ENCODE assay signal across 13 cellular contexts in the genomic region with DNA sequence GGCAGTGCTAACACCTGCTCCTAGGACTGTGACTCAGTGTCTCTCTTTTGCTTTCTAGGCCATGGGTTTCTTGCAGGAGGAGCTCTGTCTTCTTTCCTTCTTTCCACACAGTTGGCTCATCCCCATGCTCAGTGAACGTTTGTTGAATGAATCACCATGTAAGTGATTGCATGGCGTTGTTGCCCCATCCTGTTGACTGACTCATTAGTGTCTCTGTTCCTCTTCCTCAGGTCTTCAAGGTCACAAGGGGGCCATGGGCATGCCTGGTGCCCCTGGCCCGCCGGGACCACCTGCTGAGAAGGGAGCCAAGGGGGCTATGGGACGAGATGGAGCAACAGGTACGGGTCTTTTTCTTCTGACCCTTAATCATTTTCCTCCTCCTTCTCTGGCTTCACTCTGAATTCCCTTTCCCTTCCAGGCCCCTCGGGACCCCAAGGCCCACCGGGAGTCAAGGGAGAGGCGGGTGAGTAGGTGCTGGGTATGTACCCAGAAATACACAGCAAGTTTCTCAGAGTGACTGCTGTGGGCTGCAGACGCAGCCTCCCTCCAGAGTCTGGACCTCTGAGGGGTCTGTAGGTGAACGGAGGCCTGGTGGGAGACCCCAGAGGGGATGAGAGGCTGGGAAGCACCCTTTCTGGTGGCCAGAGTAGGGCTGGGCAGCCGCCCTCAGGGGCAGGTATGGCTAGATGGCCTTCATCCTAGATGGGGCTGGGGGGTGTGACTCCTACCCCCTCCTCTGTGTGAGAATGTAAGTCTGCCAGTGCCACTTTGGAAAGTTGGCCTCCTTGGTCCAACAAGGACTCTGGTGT.
A peak's percentile ranks its signal among the peaks of the same experiment; 100 is the strongest.
DNase-seq lines count a peak whose midpoint lies in the region; ATAC-seq and TF ChIP-seq lines count a peak whose summit lies in the region.
"Had no signal": no experiment of that assay in that cellular context is flagged by ENCODE, and none has a peak within 500 bp of the region (broad histone marks: within the 10 kb centered on the region; RNA-seq: fewer than 3 reads in every experiment).

No MANE protein-coding gene starts in this region.

- in situ Hi-C loops in brain microvascular endothelial cell (cut with HindIII; ENCODE audit: low pct_ligation_motif_present, low sequenced_read_pairs), result no loop called here

- no peaks in the 10 kb centered on the region for H3K27me3 ChIP-seq in brain microvascular endothelial cell (replicated peaks)

- H3K36me3 ChIP-seq in brain microvascular endothelial cell (replicated peaks), result no peaks in the 10 kb centered on the region

- ATAC-seq in GM21528 (IDR thresholded peaks at IDR 0.05; ENCODE audit: low FRiP score, unreplicated experiment), result no peak
- ATAC-seq: stimulated activated naive CD8-positive, alpha-beta T cell treated with anti-CD3 and anti-CD28 coated beads, Interleukin-15, Interleukin-2, amounts not matched to agents 100 U/mL and 50 U/mL, for 24 hours had no signal

- TF ChIP-seq CTCF in AG04449 (IDR thresholded peaks at IDR 0.05; ENCODE audit: insufficient read depth, low read length, missing control alignments) (no peak), brain microvascular endothelial cell (IDR thresholded peaks at IDR 0.05; ENCODE audit: low read depth, low read length, missing control alignments) (no peak)

- no peak overlapping the region for H3K27ac ChIP-seq in brain microvascular endothelial cell

- H3K4me3 ChIP-seq in AG04449 (ENCODE audit: low read depth, low read length) (no peak overlapping the region), brain microvascular endothelial cell (ENCODE audit: low read depth, low read length) (no peak overlapping the region)

- POLR2A ChIA-PET in AG04449 (lab: Yijun Ruan, JAX), result no interaction called here

- CTCF ChIA-PET in AG04449 (lab: Yijun Ruan, JAX), result no interaction called here

- DNase-seq in AG04449 (ENCODE audit: low read depth, low spot score) (peak; percentile 2), HPDE6-E6E7 (ENCODE audit: extremely low spot score) (peak; percentile 28), brain microvascular endothelial cell (peak; percentile 9), kidney glomerular epithelial cell (lab: John Stamatoyannopoulos, UW) (peak; percentile 2), NCI-H526 (lab: John Stamatoyannopoulos, UW) (no peak), NCI-H2107 treated with DMSO at 0.1 percent for 48 hours (lab: John Stamatoyannopoulos, UW; ENCODE audit: unreplicated experiment) (no peak), NCI-H187 (lab: John Stamatoyannopoulos, UW) (no peak)
- DNase-seq: CD4-positive, CD25-positive, alpha-beta regulatory T cell; head of caudate nucleus; Kasumi-1; stimulated activated CD4-positive, alpha-beta T cell treated with anti-CD3 and anti-CD28 coated beads, Interleukin-12 subunit alpha, Interleukin-12 subunit beta, amount 100 ng/mL, for 4 hours; stimulated activated naive CD8-positive, alpha-beta T cell treated with anti-CD3 and anti-CD28 coated beads, Interleukin-15, Interleukin-2, amounts not matched to agents 100 U/mL and 50 U/mL, for 24 hours had no signal

Comparison
In these comparisons a context has a peak if more than half of its experiments do, and no peak if none do; other contexts are left out.
1. DNase-seq: peak in AG04449 (single experiment), HPDE6-E6E7 (single experiment), brain microvascular endothelial cell (single experiment) and kidney glomerular epithelial cell (single experiment); none in NCI-H526 (0 of 2), NCI-H2107 treated with DMSO at 0.1 percent for 48 hours (single experiment) and NCI-H187 (0 of 2).